In the genomic region with DNA sequence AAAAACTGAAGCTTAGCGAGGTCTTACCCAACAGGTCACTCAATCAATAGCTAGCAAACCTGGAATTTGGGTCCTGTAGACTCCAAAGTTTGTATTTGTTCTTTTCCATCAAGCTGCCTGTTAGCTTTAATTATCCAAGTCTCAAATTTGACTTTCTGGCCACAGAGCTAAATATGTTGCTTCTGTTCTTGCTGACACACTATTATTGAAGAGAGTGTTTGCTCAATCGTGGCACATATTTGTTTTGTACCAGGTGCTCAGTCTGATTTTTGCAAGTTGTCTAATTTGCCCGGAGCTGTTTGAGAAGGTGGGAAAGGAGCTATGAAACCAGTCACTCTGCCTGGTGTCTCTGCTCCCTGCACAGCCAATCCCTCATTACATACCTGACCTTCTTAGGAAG, we compare ENCODE assay signal across 33 cellular contexts. TPM values are rescaled to one million over a fixed set of nuclear protein-coding genes. Genes with fewer than 3 reads are reported as not detected.
DNase-seq lines count a peak whose midpoint lies in the region; ATAC-seq, FAIRE-seq and TF ChIP-seq lines count a peak whose summit lies in the region.
"Had no signal": no experiment of that assay in that cellular context is flagged by ENCODE, and none has a peak within 500 bp of the region (broad histone marks: within the 10 kb centered on the region; RNA-seq: fewer than 3 reads in every experiment).

No MANE protein-coding gene starts in this region.

- intact Hi-C loops in MCF 10A (cut with micrococcal nuclease), result no loop called here
- intact Hi-C loops in PC-3 (cut with micrococcal nuclease), result no loop called here

- H3F3A ChIP-seq in PC-3 (ENCODE audit: low read length, unreplicated experiment), result no peaks in the 10 kb centered on the region

- H3K27me3 ChIP-seq in PC-3 (ENCODE audit: low read length), result no peaks in the 10 kb centered on the region
- H3K27me3 ChIP-seq: body of pancreas, testis had no signal

- H3K9ac ChIP-seq in PC-3 (ENCODE audit: low read length), result no peak overlapping the region

- no peaks in the 10 kb centered on the region for H3K9me3 ChIP-seq in PC-3 (ENCODE audit: low read length)
- H3K9me3 ChIP-seq: adrenal gland, body of pancreas, testis had no signal

- no peaks in the 10 kb centered on the region for H3K9me2 ChIP-seq in PC-3 (replicated peaks; ENCODE audit: low read length)

- peak; percentile 99 for FAIRE-seq in islet of Langerhans (lab: Jason Lieb, UNC)
- FAIRE-seq: A549, G401.6, H1, urothelium cell line had no signal

- H3K9me3 Mint-ChIP-seq in MCF 10A (ENCODE audit: unreplicated experiment), result peaks cover under 1% of the 10 kb centered on the region
- H3K9me3 Mint-ChIP-seq in glutamatergic neuron (ENCODE audit: unreplicated experiment), result no peaks in the 10 kb centered on the region
- H3K9me3 Mint-ChIP-seq: activated naive CD4-positive, alpha-beta T cell treated with anti-CD3 and anti-CD28 coated beads for 36 hours; activated T-cell treated with anti-CD3 and anti-CD28 coated beads, Interleukin-2, amount 50 U/mL, for 72 hours; CD4-positive, alpha-beta T cell had no signal

- DNase-seq in T47D (ENCODE audit: low read depth in 1 of 2, low spot score in 1 of 2) (peak; percentile 1 to 92), MCF 10A (ENCODE audit: unreplicated experiment) (no peak), NCI-H69 (lab: John Stamatoyannopoulos, UW) (peak; percentile 88), PC-3 (no peak), NCI-H446 (lab: John Stamatoyannopoulos, UW) (no peak), NK-92 (lab: John Stamatoyannopoulos, UW; ENCODE audit: unreplicated experiment) (no peak), glutamatergic neuron (no peak)
- DNase-seq: activated CD8-positive, alpha-beta memory T cell treated with anti-CD3 and anti-CD28 coated beads, Interleukin-2, amount 10 ng/mL, durations not matched to agents 7 days and 5 days; activated naive CD4-positive, alpha-beta T cell treated with anti-CD3 and anti-CD28 coated beads for 36 hours; activated T-cell treated with anti-CD3 and anti-CD28 coated beads, Interleukin-2, amount 50 U/mL, for 72 hours; adrenal gland; AML-193; body of pancreas; CD4-positive, alpha-beta T cell; DMS 273 treated with DMSO at 0.1 percent for 48 hours; left ventricle myocardium inferior; NCI-H2107; NCI-H524; psoas muscle; stimulated activated CD4-positive, alpha-beta T cell treated with anti-CD3 and anti-CD28 coated beads, Interleukin-15, amount 100 ng/mL, for 24 hours; stimulated activated naive CD4-positive, alpha-beta T cell treated with Interleukin-2 at 50 U/mL for 16 hours; T1000; testis had no signal

- H3K27me3 Mint-ChIP-seq in MCF 10A (ENCODE audit: insufficient read depth, unreplicated experiment) (peaks cover 9% of the 10 kb centered on the region), glutamatergic neuron (ENCODE audit: unreplicated experiment) (no peaks in the 10 kb centered on the region)
- H3K27me3 Mint-ChIP-seq: CD4-positive, alpha-beta T cell had no signal

- TF ChIP-seq CTCF in MCF 10A (IDR thresholded peaks at IDR 0.05; ENCODE audit: unreplicated experiment) (no peak), PC-3 (conservative IDR thresholded peaks at IDR 0.05; ENCODE audit: low read depth, low read length) (no peak), glutamatergic neuron (IDR thresholded peaks at IDR 0.05; ENCODE audit: partially characterized antibody, unreplicated experiment) (no peak)

- CTCF ChIA-PET in MCF 10A (lab: Yijun Ruan, JAX), result interaction anchor here (0.6 to 1.5 kb wide), 3 partner anchors 50 to 571 kb away, joined by 3 to 5 read pairs (median 3); a partner anchor contains a TSS
- CTCF ChIA-PET in PC-3 (lab: Charles Lee), result no interaction called here

- H3K27ac Mint-ChIP-seq in MCF 10A (ENCODE audit: low read depth, unreplicated experiment), result no peak overlapping the region
- no peak overlapping the region for H3K27ac Mint-ChIP-seq in glutamatergic neuron (ENCODE audit: unreplicated experiment)
- H3K27ac Mint-ChIP-seq: activated CD8-positive, alpha-beta memory T cell treated with anti-CD3 and anti-CD28 coated beads, Interleukin-2, amount 10 ng/mL, durations not matched to agents 7 days and 5 days; activated naive CD4-positive, alpha-beta T cell treated with anti-CD3 and anti-CD28 coated beads for 36 hours; activated T-cell treated with anti-CD3 and anti-CD28 coated beads, Interleukin-2, amount 50 U/mL, for 72 hours; CD4-positive, alpha-beta T cell; WTC11 had no signal

- H4K20me1 ChIP-seq in PC-3 (ENCODE audit: low read length), result no peaks in the 10 kb centered on the region

- H3K79me2 ChIP-seq in PC-3 (ENCODE audit: low read length), result no peaks in the 10 kb centered on the region

- no peak for ATAC-seq in PC-3
- ATAC-seq: A549; activated CD8-positive, alpha-beta memory T cell treated with anti-CD3 and anti-CD28 coated beads, Interleukin-2, amount 10 ng/mL, durations not matched to agents 7 days and 5 days; activated T-cell treated with anti-CD3 and anti-CD28 coated beads, Interleukin-2, amount 50 U/mL, for 72 hours; body of pancreas; psoas muscle; WTC11 had no signal

- no peak overlapping the region for H3K4me3 ChIP-seq in PC-3 (ENCODE audit: low read length)
- H3K4me3 ChIP-seq: A549, adrenal gland, body of pancreas, left ventricle myocardium inferior, psoas muscle, testis had no signal

- in situ Hi-C loops in T47D (cut with HindIII; ENCODE audit: low pct_unique_long_range_greater_than_20kb, low sequenced_read_pairs), result no loop called here

- no peak overlapping the region for H3K27ac ChIP-seq in PC-3 (ENCODE audit: low read length)
- H3K27ac ChIP-seq: A549, adrenal gland, body of pancreas, HL-60, left ventricle myocardium inferior, psoas muscle, testis had no signal

- no peak overlapping the region for H3K4me3 Mint-ChIP-seq in MCF 10A (ENCODE audit: unreplicated experiment)
- H3K4me3 Mint-ChIP-seq in glutamatergic neuron (ENCODE audit: unreplicated experiment), result no peak overlapping the region
- H3K4me3 Mint-ChIP-seq: activated CD8-positive, alpha-beta memory T cell treated with anti-CD3 and anti-CD28 coated beads, Interleukin-2, amount 10 ng/mL, durations not matched to agents 7 days and 5 days; activated naive CD4-positive, alpha-beta T cell treated with anti-CD3 and anti-CD28 coated beads for 36 hours; activated T-cell treated with anti-CD3 and anti-CD28 coated beads, Interleukin-2, amount 50 U/mL, for 72 hours; CD4-positive, alpha-beta T cell; WTC11 had no signal

- H3K36me3 ChIP-seq in PC-3 (ENCODE audit: low read depth, low read length), result no peaks in the 10 kb centered on the region
- H3K36me3 ChIP-seq: adrenal gland, left ventricle myocardium inferior had no signal

- H3K4me2 ChIP-seq in PC-3 (ENCODE audit: low read length), result no peak overlapping the region
- H3K4me2 ChIP-seq: A549 had no signal

- no peaks in the 10 kb centered on the region for H3K4me1 ChIP-seq in PC-3 (ENCODE audit: insufficient read depth, low read length)
- H3K4me1 ChIP-seq: A549, adrenal gland, body of pancreas, left ventricle myocardium inferior, psoas muscle, testis had no signal

- H3K36me3 Mint-ChIP-seq in MCF 10A (ENCODE audit: insufficient read depth, unreplicated experiment) (no peaks in the 10 kb centered on the region), glutamatergic neuron (ENCODE audit: unreplicated experiment) (no peaks in the 10 kb centered on the region)
- H3K36me3 Mint-ChIP-seq: activated CD8-positive, alpha-beta memory T cell treated with anti-CD3 and anti-CD28 coated beads, Interleukin-2, amount 10 ng/mL, durations not matched to agents 7 days and 5 days had no signal

- POLR2A ChIA-PET in MCF 10A (lab: Yijun Ruan, JAX) (interaction anchor here (1.0 kb wide), 1 partner anchor 49 kb away, joined by 3 read pairs; a partner anchor contains a TSS), PC-3 (lab: Charles Lee; ENCODE audit: unreplicated experiment) (no interaction called here)

- H3K4me1 Mint-ChIP-seq in MCF 10A (ENCODE audit: insufficient read depth, unreplicated experiment) (no peaks in the 10 kb centered on the region), glutamatergic neuron (ENCODE audit: low read depth, unreplicated experiment) (no peaks in the 10 kb centered on the region)
- H3K4me1 Mint-ChIP-seq: activated CD8-positive, alpha-beta memory T cell treated with anti-CD3 and anti-CD28 coated beads, Interleukin-2, amount 10 ng/mL, durations not matched to agents 7 days and 5 days had no signal

- BruUV-seq in MCF 10A (replicated peaks; lab: Mats Ljungman, UMichigan) (no TSS peak), PC-3 (replicated peaks; lab: Mats Ljungman, UMichigan) (no TSS peak)

- no peak overlapping the region for H2AFZ ChIP-seq in PC-3 (ENCODE audit: low read length)

RNA-seq across cellular contexts. Expression of a gene that starts 41.7 kb away (rescaled TPM):
- not detected in 2 replicates for total RNA-seq in MCF 10A (2022)
- total RNA-seq in PC-3 (2014; rRNA removed), result 0.04 TPM in 1 of 2 replicates, not detected in the other
- total RNA-seq in glutamatergic neuron (ENCODE audit: unreplicated experiment), result not detected
- total RNA-seq: activated CD8-positive, alpha-beta memory T cell treated with anti-CD3 and anti-CD28 coated beads, Interleukin-2, amount 10 ng/mL, durations not matched to agents 7 days and 5 days; activated naive CD4-positive, alpha-beta T cell treated with anti-CD3 and anti-CD28 coated beads for 36 hours; activated T-cell treated with anti-CD3 and anti-CD28 coated beads, Interleukin-2, amount 50 U/mL, for 72 hours; adrenal gland; body of pancreas; CD4-positive, alpha-beta T cell; cerebellum; glomerular endothelial cell; H1; LHCN-M2; WTC11 had no signal

RNA-seq across cellular contexts. Expression of a gene that starts 49.7 kb away (rescaled TPM):
- total RNA-seq in MCF 10A (2022) (36.3 and 37.0 TPM in 2 replicates), PC-3 (2014; rRNA removed) (13.0 and 13.8 TPM in 2 replicates), glutamatergic neuron (ENCODE audit: unreplicated experiment) (22.2 TPM)

Comparison
In these comparisons a context has a peak if more than half of its experiments do, and no peak if none do; other contexts are left out.
1. DNase-seq: peak in T47D (2 of 2) and NCI-H69 (single experiment); none in MCF 10A (single experiment), PC-3 (single experiment), NCI-H446 (0 of 2), NK-92 (single experiment) and glutamatergic neuron (single experiment).